ENCODE assay signal across 8 cellular contexts in the genomic region with DNA sequence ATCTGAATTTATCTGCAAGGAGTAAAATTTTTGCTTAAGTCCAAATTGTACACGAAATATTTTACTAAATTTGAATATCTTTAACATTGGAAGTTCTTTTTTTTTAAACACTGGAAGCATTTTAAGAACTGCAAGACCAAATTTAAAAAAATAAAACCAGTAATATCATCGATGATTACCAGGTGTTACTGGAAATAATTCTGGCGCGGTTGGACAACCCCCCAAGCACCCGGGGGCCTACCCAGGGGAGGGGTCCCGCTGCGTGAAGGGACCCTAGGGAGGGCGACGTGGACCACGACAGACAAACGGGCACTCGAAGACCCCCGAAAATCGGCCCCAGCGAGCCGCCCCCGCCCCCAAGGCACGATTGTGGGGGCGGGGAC. TPM values are rescaled to one million over a fixed set of nuclear protein-coding genes. Genes with fewer than 3 reads are reported as not detected.
A peak's percentile ranks its signal among the peaks of the same experiment; 100 is the strongest.
DNase-seq lines count a peak whose midpoint lies in the region; ATAC-seq and TF ChIP-seq lines count a peak whose summit lies in the region.

No MANE protein-coding gene starts in this region.

- H3K36me3 ChIP-seq in HEK293 (ENCODE audit: control insufficient read depth in 2 of 2, insufficient read depth in 1 of 2, low read length in 2 of 2) (peaks cover 6 to 22% of the 10 kb centered on the region in 2 experiments; a peak in 2 of 3 replicates), iPS DF 6.9 (ENCODE audit: control insufficient read depth, insufficient read depth, low read length) (peaks cover 13% of the 10 kb centered on the region), spleen (peaks cover 0 to 28% (median 21%) of the 10 kb centered on the region in 6 donors)

- no peak for TF ChIP-seq POLR2A in spleen (IDR thresholded peaks at IDR 0.05)

- no peaks in the 10 kb centered on the region for H3K27me3 Mint-ChIP-seq in activated CD8-positive, alpha-beta T cell treated with anti-CD3 and anti-CD28 coated beads, Interleukin-2, amount 10 ng/mL, durations not matched to agents 7 days and 5 days (ENCODE audit: low read depth)

- peak overlapping the region; percentile 88 for H3K27ac Mint-ChIP-seq in activated CD8-positive, alpha-beta T cell treated with anti-CD3 and anti-CD28 coated beads, Interleukin-2, amount 10 ng/mL, durations not matched to agents 7 days and 5 days

- H3K4me1 Mint-ChIP-seq in activated CD8-positive, alpha-beta T cell treated with anti-CD3 and anti-CD28 coated beads, Interleukin-2, amount 10 ng/mL, durations not matched to agents 7 days and 5 days (ENCODE audit: low read depth): peaks cover 39% of the 10 kb centered on the region

- no peak for ATAC-seq in activated CD8-positive, alpha-beta T cell treated with anti-CD3 and anti-CD28 coated beads, Interleukin-2, amount 10 ng/mL, durations not matched to agents 7 days and 5 days
- ATAC-seq in HG02798 (IDR thresholded peaks at IDR 0.05; ENCODE audit: poor library complexity, unreplicated experiment) (no peak), GM21526 (IDR thresholded peaks at IDR 0.05; ENCODE audit: low FRiP score, unreplicated experiment) (no peak)

- peak overlapping the region; percentile 42; the same call in 1 of the 2 replicates for H3K27ac ChIP-seq in HEK293 (ENCODE audit: extremely low read depth, low read depth, low read length)
- no peak overlapping the region for H3K27ac ChIP-seq in iPS DF 6.9 (ENCODE audit: low read length)
- H3K27ac ChIP-seq in spleen: peak overlapping the region; percentile 93 to 100 (median 100)

- CTCF ChIA-PET in HEK293 (lab: Yijun Ruan, JAX): no interaction called here
- CTCF ChIA-PET in activated CD8-positive, alpha-beta T cell treated with anti-CD3 and anti-CD28 coated beads, Interleukin-2, amount 10 ng/mL, durations not matched to agents 7 days and 5 days (lab: Charles Lee): no interaction called here

- WGBS in iPS DF 6.9 (ENCODE audit: insufficient coverage, insufficient read length): no CpG with 5 or more reads among the region's 19 CpGs
- 1 to 3% (median 1%) methylated on average over 16 to 19 of the region's 19 CpGs for WGBS in spleen, 5 donors

- DNase-seq in activated CD8-positive, alpha-beta T cell treated with anti-CD3 and anti-CD28 coated beads, Interleukin-2, amount 10 ng/mL, durations not matched to agents 7 days and 5 days: no peak
- DNase-seq in iPS DF 6.9 (ENCODE audit: low read depth, low spot score) (no peak), spleen (no peak), DMS53 (lab: John Stamatoyannopoulos, UW) (no peak), COR-L47 (lab: John Stamatoyannopoulos, UW) (no peak)

- intact Hi-C loops in spleen (cut with DNase I; ENCODE audit: low total_unique reads): no loop called here

- H3K36me3 Mint-ChIP-seq in activated CD8-positive, alpha-beta T cell treated with anti-CD3 and anti-CD28 coated beads, Interleukin-2, amount 10 ng/mL, durations not matched to agents 7 days and 5 days (ENCODE audit: low read depth): peaks cover 30% of the 10 kb centered on the region

- H3K4me3 ChIP-seq in HEK293 (ENCODE audit: low read depth, low read length) (peak overlapping the region; percentile 78), iPS DF 6.9 (ENCODE audit: low read length) (peak overlapping the region; percentile 44; the same call in 1 of the 2 replicates), spleen (peak overlapping the region; percentile 52 to 100 (median 98))

- 0 out of 2 replicates have a peak, but pooled peaks cover 5% of the 10 kb centered on the region for H3K4me1 ChIP-seq in HEK293 (ENCODE audit: control insufficient read depth, insufficient read depth, low read length)
- peaks cover 5% of the 10 kb centered on the region for H3K4me1 ChIP-seq in iPS DF 6.9 (ENCODE audit: control insufficient read depth, insufficient read depth, low read length)
- peaks cover 40 to 83% (median 79%) of the 10 kb centered on the region in 6 donors for H3K4me1 ChIP-seq in spleen

- TF ChIP-seq CTCF in HEK293 (tag by site-specific recombination; IDR thresholded peaks at IDR 0.05): no peak
- no peak for TF ChIP-seq CTCF in spleen (IDR thresholded peaks at IDR 0.05 in 8 of 11, conservative IDR thresholded peaks at IDR 0.05 in 3 of 11)

- H3K9me3 ChIP-seq in HEK293 (ENCODE audit: control insufficient read depth, insufficient read depth, low read depth, low read length) (no peaks in the 10 kb centered on the region), iPS DF 6.9 (ENCODE audit: control insufficient read depth, insufficient read depth, low read length) (no peaks in the 10 kb centered on the region), spleen (no peaks in the 10 kb centered on the region)

- H3K4me3 Mint-ChIP-seq in activated CD8-positive, alpha-beta T cell treated with anti-CD3 and anti-CD28 coated beads, Interleukin-2, amount 10 ng/mL, durations not matched to agents 7 days and 5 days: peak overlapping the region; percentile 88

- no peaks in the 10 kb centered on the region for H3K9me3 Mint-ChIP-seq in activated CD8-positive, alpha-beta T cell treated with anti-CD3 and anti-CD28 coated beads, Interleukin-2, amount 10 ng/mL, durations not matched to agents 7 days and 5 days (ENCODE audit: insufficient read depth)

- H3K27me3 ChIP-seq in iPS DF 6.9 (ENCODE audit: control insufficient read depth, insufficient read depth, low read length) (no peaks in the 10 kb centered on the region), spleen (replicated peaks in 1 of 7) (no peaks in the 10 kb centered on the region)

- POLR2A ChIA-PET in HEK293 (lab: Yijun Ruan, JAX): no interaction called here
- POLR2A ChIA-PET in activated CD8-positive, alpha-beta T cell treated with anti-CD3 and anti-CD28 coated beads, Interleukin-2, amount 10 ng/mL, durations not matched to agents 7 days and 5 days (lab: Charles Lee): interaction anchor here (1.5 kb wide), 1 partner anchor 9 kb away, joined by 6 read pairs; no protein-coding TSS in a partner anchor

TF ChIP-seq in HEK293, 187 proteins besides CTCF, POLR2A, EP300 and RAD21:
- TF ChIP-seq, protein P1, sequence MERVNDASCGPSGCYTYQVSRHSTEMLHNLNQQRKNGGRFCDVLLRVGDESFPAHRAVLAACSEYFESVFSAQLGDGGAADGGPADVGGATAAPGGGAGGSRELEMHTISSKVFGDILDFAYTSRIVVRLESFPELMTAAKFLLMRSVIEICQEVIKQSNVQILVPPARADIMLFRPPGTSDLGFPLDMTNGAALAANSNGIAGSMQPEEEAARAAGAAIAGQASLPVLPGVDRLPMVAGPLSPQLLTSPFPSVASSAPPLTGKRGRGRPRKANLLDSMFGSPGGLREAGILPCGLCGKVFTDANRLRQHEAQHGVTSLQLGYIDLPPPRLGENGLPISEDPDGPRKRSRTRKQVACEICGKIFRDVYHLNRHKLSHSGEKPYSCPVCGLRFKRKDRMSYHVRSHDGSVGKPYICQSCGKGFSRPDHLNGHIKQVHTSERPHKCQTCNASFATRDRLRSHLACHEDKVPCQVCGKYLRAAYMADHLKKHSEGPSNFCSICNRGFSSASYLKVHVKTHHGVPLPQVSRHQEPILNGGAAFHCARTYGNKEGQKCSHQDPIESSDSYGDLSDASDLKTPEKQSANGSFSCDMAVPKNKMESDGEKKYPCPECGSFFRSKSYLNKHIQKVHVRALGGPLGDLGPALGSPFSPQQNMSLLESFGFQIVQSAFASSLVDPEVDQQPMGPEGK (tag by site-specific recombination; IDR thresholded peaks at IDR 0.05): peak; percentile 91
- TF ChIP-seq ZFHX2 (tag by site-specific recombination; conservative IDR thresholded peaks at IDR 0.05) (peak; percentile 69; the same call in 1 of the 2 replicates), ZNF677 (tag by site-specific recombination; IDR thresholded peaks at IDR 0.05) (0 out of 2 replicates have a peak, but pooled peaks have one; percentile 20), EGR2 (tag by site-specific recombination; IDR thresholded peaks at IDR 0.05; ENCODE audit: low read depth) (peak; percentile 45; the same call in 1 of the 2 replicates), GLIS2 (tag by site-specific recombination; IDR thresholded peaks at IDR 0.05) (0 out of 2 replicates have a peak, but pooled peaks have one; percentile 22), ZBTB7A (tag by site-specific recombination; IDR thresholded peaks at IDR 0.05; ENCODE audit: low read depth) (peak; percentile 48; the same call in 1 of the 2 replicates), ZNF335 (tag by site-specific recombination; conservative IDR thresholded peaks at IDR 0.05) (peak; percentile 82), OSR2 (tag by site-specific recombination; IDR thresholded peaks at IDR 0.05) (no peak)
- TF ChIP-seq, protein P2, sequence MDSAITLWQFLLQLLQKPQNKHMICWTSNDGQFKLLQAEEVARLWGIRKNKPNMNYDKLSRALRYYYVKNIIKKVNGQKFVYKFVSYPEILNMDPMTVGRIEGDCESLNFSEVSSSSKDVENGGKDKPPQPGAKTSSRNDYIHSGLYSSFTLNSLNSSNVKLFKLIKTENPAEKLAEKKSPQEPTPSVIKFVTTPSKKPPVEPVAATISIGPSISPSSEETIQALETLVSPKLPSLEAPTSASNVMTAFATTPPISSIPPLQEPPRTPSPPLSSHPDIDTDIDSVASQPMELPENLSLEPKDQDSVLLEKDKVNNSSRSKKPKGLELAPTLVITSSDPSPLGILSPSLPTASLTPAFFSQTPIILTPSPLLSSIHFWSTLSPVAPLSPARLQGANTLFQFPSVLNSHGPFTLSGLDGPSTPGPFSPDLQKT (IDR thresholded peaks at IDR 0.05; ENCODE audit: borderline replicate concordance, low read depth, low read length): no peak

RNA-seq across cellular contexts. Expression of gene JSRP1, which starts 12.6 kb away (rescaled TPM):
- total RNA-seq in activated CD8-positive, alpha-beta T cell treated with anti-CD3 and anti-CD28 coated beads, Interleukin-2, amount 10 ng/mL, durations not matched to agents 7 days and 5 days: not detected
- total RNA-seq in spleen: 1 to 10 TPM; 1.2 to 4.8 (median 3.4) TPM
- polyA plus RNA-seq in spleen: 1 to 10 TPM; 1.2 to 3.0 (median 2.8) TPM

RNA-seq across cellular contexts. Expression of gene PEAK3, which starts 13.1 kb away (rescaled TPM):
- total RNA-seq in activated CD8-positive, alpha-beta T cell treated with anti-CD3 and anti-CD28 coated beads, Interleukin-2, amount 10 ng/mL, durations not matched to agents 7 days and 5 days: under 1 TPM; 0.16 to 0.34 TPM
- 10 to 100 TPM in 2 of 7 donors, 1 to 10 TPM in 5; 5.7 to 17.4 (median 6.8) TPM for total RNA-seq in spleen
- under 1 TPM; 0.30 to 0.93 (median 0.50) TPM for polyA plus RNA-seq in spleen

RNA-seq across cellular contexts. Expression of gene AMH, which starts 19.7 kb away (rescaled TPM):
- total RNA-seq in activated CD8-positive, alpha-beta T cell treated with anti-CD3 and anti-CD28 coated beads, Interleukin-2, amount 10 ng/mL, durations not matched to agents 7 days and 5 days: 10 to 100 TPM; 10.3 to 12.1 TPM
- total RNA-seq in spleen: 1 to 10 TPM in 4 of 7 donors, under 1 TPM in 3; 0.79 to 5.7 (median 2.1) TPM
- 1 to 10 TPM in 1 of 3 donors, under 1 TPM in 2; 0.20 to 1.2 (median 0.58) TPM for polyA plus RNA-seq in spleen

RNA-seq across cellular contexts. Expression of gene SF3A2, which starts 32.2 kb away (rescaled TPM):
- total RNA-seq in activated CD8-positive, alpha-beta T cell treated with anti-CD3 and anti-CD28 coated beads, Interleukin-2, amount 10 ng/mL, durations not matched to agents 7 days and 5 days: 100 to 1,000 TPM; 157 to 163 TPM
- total RNA-seq in spleen: 10 to 100 TPM; 28.5 to 79.7 (median 66.6) TPM
- 10 to 100 TPM; 35.1 to 50.4 (median 37.7) TPM for polyA plus RNA-seq in spleen

RNA-seq across cellular contexts. Expression of gene PLEKHJ1, which starts 32.7 kb away (rescaled TPM):
- total RNA-seq in activated CD8-positive, alpha-beta T cell treated with anti-CD3 and anti-CD28 coated beads, Interleukin-2, amount 10 ng/mL, durations not matched to agents 7 days and 5 days: 10 to 100 TPM; 78.0 to 79.9 TPM
- 10 to 100 TPM; 37.7 to 66.6 (median 45.6) TPM for total RNA-seq in spleen
- 100 to 1,000 TPM in 1 of 3 donors, 10 to 100 TPM in 2; 78.5 to 117 (median 91.8) TPM for polyA plus RNA-seq in spleen

Comparison
In these comparisons a context has a peak if more than half of its experiments do, and no peak if none do; other contexts are left out.
1. H3K4me3 ChIP-seq: peak in every context shown above with its lines; median percentile 98 in spleen; 78 in HEK293; 44 in iPS DF 6.9.
2. RNA of gene PEAK3, which starts 13.1 kb away (total RNA-seq): 5.7 to 17.4 TPM in spleen; 0.16 to 0.34 TPM in activated CD8-positive, alpha-beta T cell treated with anti-CD3 and anti-CD28 coated beads, Interleukin-2, amount 10 ng/mL, durations not matched to agents 7 days and 5 days; every median in the first group is over 4 times any median in the second.